1 cellular context compared by ENCODE assay signal in genomic region chr9:126376311-126376902, GRCh38.
TF ChIP-seq lines count a peak whose summit lies in the region.

No MANE protein-coding gene starts in this region.

TF ChIP-seq in HepG2, 621 proteins besides CTCF, POLR2A, EP300 and RAD21 (continued from another document and continues in another):
- TF ChIP-seq PBX3 (CRISPR knock-in tag; IDR thresholded peaks at IDR 0.05; ENCODE audit: borderline replicate concordance): 0 out of 2 replicates have a peak, but pooled peaks have one; percentile 28
- no peak for TF ChIP-seq ZFP82 (CRISPR knock-in tag; IDR thresholded peaks at IDR 0.05; ENCODE audit: borderline replicate concordance)
- TF ChIP-seq MEIS1 (CRISPR knock-in tag; IDR thresholded peaks at IDR 0.05; ENCODE audit: borderline replicate concordance): no peak
- TF ChIP-seq, protein P1, sequence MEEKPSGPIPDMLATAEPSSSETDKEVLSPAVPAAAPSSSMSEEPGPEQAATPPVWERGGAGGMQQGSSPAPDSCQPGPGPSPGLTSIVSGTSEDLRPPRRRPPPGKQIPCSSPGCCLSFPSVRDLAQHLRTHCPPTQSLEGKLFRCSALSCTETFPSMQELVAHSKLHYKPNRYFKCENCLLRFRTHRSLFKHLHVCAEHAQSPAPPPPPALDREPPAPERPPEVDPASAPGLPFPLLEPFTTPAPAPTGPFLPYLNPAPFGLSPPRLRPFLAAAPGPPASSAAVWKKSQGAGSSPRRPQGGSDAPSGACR (CRISPR knock-in tag; IDR thresholded peaks at IDR 0.05): no peak
- no peak for TF ChIP-seq CREB1 (IDR thresholded peaks at IDR 0.05)
- TF ChIP-seq CREB1 (CRISPR knock-in tag; IDR thresholded peaks at IDR 0.05): no peak
- TF ChIP-seq TFDP1 (CRISPR knock-in tag; IDR thresholded peaks at IDR 0.05; ENCODE audit: borderline replicate concordance): peak; percentile 37; the same call in 1 of the 2 replicates
- TF ChIP-seq ZNF646 (CRISPR knock-in tag; IDR thresholded peaks at IDR 0.05): 0 out of 2 replicates have a peak, but pooled peaks have one; percentile 49
- TF ChIP-seq ZNF788 (CRISPR knock-in tag; IDR thresholded peaks at IDR 0.05; ENCODE audit: borderline replicate concordance): peak; percentile 78
- no peak for TF ChIP-seq E2F1 (CRISPR knock-in tag; IDR thresholded peaks at IDR 0.05)
- TF ChIP-seq, protein P2, sequence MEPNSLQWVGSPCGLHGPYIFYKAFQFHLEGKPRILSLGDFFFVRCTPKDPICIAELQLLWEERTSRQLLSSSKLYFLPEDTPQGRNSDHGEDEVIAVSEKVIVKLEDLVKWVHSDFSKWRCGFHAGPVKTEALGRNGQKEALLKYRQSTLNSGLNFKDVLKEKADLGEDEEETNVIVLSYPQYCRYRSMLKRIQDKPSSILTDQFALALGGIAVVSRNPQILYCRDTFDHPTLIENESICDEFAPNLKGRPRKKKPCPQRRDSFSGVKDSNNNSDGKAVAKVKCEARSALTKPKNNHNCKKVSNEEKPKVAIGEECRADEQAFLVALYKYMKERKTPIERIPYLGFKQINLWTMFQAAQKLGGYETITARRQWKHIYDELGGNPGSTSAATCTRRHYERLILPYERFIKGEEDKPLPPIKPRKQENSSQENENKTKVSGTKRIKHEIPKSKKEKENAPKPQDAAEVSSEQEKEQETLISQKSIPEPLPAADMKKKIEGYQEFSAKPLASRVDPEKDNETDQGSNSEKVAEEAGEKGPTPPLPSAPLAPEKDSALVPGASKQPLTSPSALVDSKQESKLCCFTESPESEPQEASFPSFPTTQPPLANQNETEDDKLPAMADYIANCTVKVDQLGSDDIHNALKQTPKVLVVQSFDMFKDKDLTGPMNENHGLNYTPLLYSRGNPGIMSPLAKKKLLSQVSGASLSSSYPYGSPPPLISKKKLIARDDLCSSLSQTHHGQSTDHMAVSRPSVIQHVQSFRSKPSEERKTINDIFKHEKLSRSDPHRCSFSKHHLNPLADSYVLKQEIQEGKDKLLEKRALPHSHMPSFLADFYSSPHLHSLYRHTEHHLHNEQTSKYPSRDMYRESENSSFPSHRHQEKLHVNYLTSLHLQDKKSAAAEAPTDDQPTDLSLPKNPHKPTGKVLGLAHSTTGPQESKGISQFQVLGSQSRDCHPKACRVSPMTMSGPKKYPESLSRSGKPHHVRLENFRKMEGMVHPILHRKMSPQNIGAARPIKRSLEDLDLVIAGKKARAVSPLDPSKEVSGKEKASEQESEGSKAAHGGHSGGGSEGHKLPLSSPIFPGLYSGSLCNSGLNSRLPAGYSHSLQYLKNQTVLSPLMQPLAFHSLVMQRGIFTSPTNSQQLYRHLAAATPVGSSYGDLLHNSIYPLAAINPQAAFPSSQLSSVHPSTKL (CRISPR knock-in tag; IDR thresholded peaks at IDR 0.05): peak; percentile 71
- TF ChIP-seq ZNF724P (CRISPR knock-in tag; IDR thresholded peaks at IDR 0.05; ENCODE audit: borderline replicate concordance): 0 out of 2 replicates have a peak, but pooled peaks have one; percentile 42
- TF ChIP-seq ZNF598 (CRISPR knock-in tag; IDR thresholded peaks at IDR 0.05; ENCODE audit: borderline replicate concordance): peak; percentile 73; the same call in 1 of the 2 replicates
- TF ChIP-seq MAFK (conservative IDR thresholded peaks at IDR 0.05 in 1 of 2, IDR thresholded peaks at IDR 0.05 in 1 of 2; ENCODE audit: low read length in 2 of 2): no peak
- TF ChIP-seq ZBTB3 (CRISPR knock-in tag; IDR thresholded peaks at IDR 0.05; ENCODE audit: borderline replicate concordance, low read depth): no peak
- peak; percentile 71 for TF ChIP-seq PAXIP1 (CRISPR knock-in tag; conservative IDR thresholded peaks at IDR 0.05)
- no peak for TF ChIP-seq SRSF1 (optimal IDR thresholded peaks at IDR 0.05; ENCODE audit: low read depth, low read length)
- no peak for TF ChIP-seq PCBP2 (optimal IDR thresholded peaks at IDR 0.05; ENCODE audit: low read depth, low read length, poor library complexity, severe bottlenecking)
- no peak for TF ChIP-seq ZNF207 (IDR thresholded peaks at IDR 0.05; ENCODE audit: borderline replicate concordance)
- TF ChIP-seq ZNF574 (CRISPR knock-in tag; IDR thresholded peaks at IDR 0.05): peak; percentile 61; the same call in 1 of the 2 replicates
- no peak for TF ChIP-seq ZC3H4 (CRISPR knock-in tag; IDR thresholded peaks at IDR 0.05; ENCODE audit: borderline replicate concordance)
- TF ChIP-seq SMYD3 (CRISPR knock-in tag; IDR thresholded peaks at IDR 0.05): no peak
- peak; percentile 63; the same call in 1 of the 2 replicates for TF ChIP-seq MYC (CRISPR knock-in tag; IDR thresholded peaks at IDR 0.05; ENCODE audit: borderline replicate concordance)
- TF ChIP-seq, protein P3, sequence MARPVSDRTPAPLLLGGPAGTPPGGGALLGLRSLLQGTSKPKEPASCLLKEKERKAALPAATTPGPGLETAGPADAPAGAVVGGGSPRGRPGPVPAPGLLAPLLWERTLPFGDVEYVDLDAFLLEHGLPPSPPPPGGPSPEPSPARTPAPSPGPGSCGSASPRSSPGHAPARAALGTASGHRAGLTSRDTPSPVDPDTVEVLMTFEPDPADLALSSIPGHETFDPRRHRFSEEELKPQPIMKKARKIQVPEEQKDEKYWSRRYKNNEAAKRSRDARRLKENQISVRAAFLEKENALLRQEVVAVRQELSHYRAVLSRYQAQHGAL (CRISPR knock-in tag; IDR thresholded peaks at IDR 0.05; ENCODE audit: not compliant biosample characterization): no peak
- TF ChIP-seq, protein P4, sequence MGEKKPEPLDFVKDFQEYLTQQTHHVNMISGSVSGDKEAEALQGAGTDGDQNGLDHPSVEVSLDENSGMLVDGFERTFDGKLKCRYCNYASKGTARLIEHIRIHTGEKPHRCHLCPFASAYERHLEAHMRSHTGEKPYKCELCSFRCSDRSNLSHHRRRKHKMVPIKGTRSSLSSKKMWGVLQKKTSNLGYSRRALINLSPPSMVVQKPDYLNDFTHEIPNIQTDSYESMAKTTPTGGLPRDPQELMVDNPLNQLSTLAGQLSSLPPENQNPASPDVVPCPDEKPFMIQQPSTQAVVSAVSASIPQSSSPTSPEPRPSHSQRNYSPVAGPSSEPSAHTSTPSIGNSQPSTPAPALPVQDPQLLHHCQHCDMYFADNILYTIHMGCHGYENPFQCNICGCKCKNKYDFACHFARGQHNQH (CRISPR knock-in tag; IDR thresholded peaks at IDR 0.05): peak; percentile 70; the same call in 1 of the 2 replicates
